ENCODE assay signal across 9 cellular contexts in genomic region chr5:147935032-147935431, GRCh38. TPM values are rescaled to one million over a fixed set of nuclear protein-coding genes. Genes with fewer than 3 reads are reported as not detected.
DNase-seq lines count a peak whose midpoint lies in the region; ATAC-seq, FAIRE-seq and TF ChIP-seq lines count a peak whose summit lies in the region.
"Had no signal": no experiment of that assay in that cellular context is flagged by ENCODE, and none has a peak within 500 bp of the region (broad histone marks: within the 10 kb centered on the region; RNA-seq: fewer than 3 reads in every experiment).

No MANE protein-coding gene starts in this region.

- POLR2A ChIA-PET in CD8-positive, alpha-beta memory T cell (lab: Charles Lee), result no interaction called here

- H2AFZ ChIP-seq in DND-41 (ENCODE audit: low read depth, low read length) (no peak overlapping the region), keratinocyte (ENCODE audit: control insufficient read depth, low read length) (no peak overlapping the region)

- H3K27me3 ChIP-seq in DND-41 (ENCODE audit: insufficient read depth, low read length, poor library complexity) (peaks cover 2% of the 10 kb centered on the region), keratinocyte (ENCODE audit: control insufficient read depth, extremely low read depth, insufficient read depth, low read length) (no peaks in the 10 kb centered on the region)
- H3K27me3 ChIP-seq in CD8-positive, alpha-beta memory T cell (ENCODE audit: insufficient read depth, low read length, poor library complexity, severe bottlenecking), result no peaks in the 10 kb centered on the region

- dilution Hi-C loops in keratinocyte (cut with MboI; ENCODE audit: extremely low pct_ligation_motif_present, low sequenced_read_pairs), result no loop called here

- H3K4me3 Mint-ChIP-seq in CD8-positive, alpha-beta memory T cell, result no peak overlapping the region

- H3K27ac ChIP-seq in DND-41 (ENCODE audit: low read length), result no peak overlapping the region
- no peak overlapping the region for H3K27ac ChIP-seq in keratinocyte (ENCODE audit: control insufficient read depth, insufficient read depth, low read length)
- H3K27ac ChIP-seq in CD8-positive, alpha-beta memory T cell (ENCODE audit: low read depth, low read length), result no peak overlapping the region

- H3K9ac ChIP-seq in DND-41 (ENCODE audit: low read depth, low read length) (no peak overlapping the region), keratinocyte (ENCODE audit: control insufficient read depth, extremely low read depth, insufficient read depth, low read length) (no peak overlapping the region)

- H3K4me1 ChIP-seq in DND-41 (ENCODE audit: insufficient read depth, low read length), result no peaks in the 10 kb centered on the region
- H3K4me1 ChIP-seq in keratinocyte (ENCODE audit: control insufficient read depth, extremely low read depth, insufficient read depth, low read length), result no peaks in the 10 kb centered on the region
- no peaks in the 10 kb centered on the region for H3K4me1 ChIP-seq in CD8-positive, alpha-beta memory T cell (ENCODE audit: insufficient read depth, low read length)

- H3K79me2 ChIP-seq in DND-41 (ENCODE audit: insufficient read depth, low read length), result no peaks in the 10 kb centered on the region
- no peaks in the 10 kb centered on the region for H3K79me2 ChIP-seq in keratinocyte (ENCODE audit: control insufficient read depth, insufficient read depth, low read length)

- DNase-seq in DND-41, result no peak
- DNase-seq in NCI-H1105 (lab: John Stamatoyannopoulos, UW), result peak; percentile 6
- DNase-seq in astrocyte of the hippocampus (ENCODE audit: low read depth, low spot score), result peak; percentile 82
- no peak for DNase-seq in keratinocyte (ENCODE audit: low read depth, low spot score)
- DNase-seq in CD8-positive, alpha-beta memory T cell, result no peak
- no peak for DNase-seq in activated CD4-positive, CD25-positive, alpha-beta regulatory T cell treated with anti-CD3 and anti-CD28 coated beads, Interleukin-2, amount 50 U/mL, for 72 hours
- DNase-seq in activated CD8-positive, alpha-beta memory T cell treated with anti-CD3 and anti-CD28 coated beads, Interleukin-2, amount 50 U/mL, for 4 hours, result no peak

- no peaks in the 10 kb centered on the region for H3K27me3 Mint-ChIP-seq in CD8-positive, alpha-beta memory T cell

- ATAC-seq in DND-41 (ENCODE audit: insufficient read depth, low read depth) (no peak), HG03196 (IDR thresholded peaks at IDR 0.05; ENCODE audit: unreplicated experiment) (no peak)

- H3K36me3 ChIP-seq in DND-41 (ENCODE audit: insufficient read depth, low read length), result no peaks in the 10 kb centered on the region
- no peaks in the 10 kb centered on the region for H3K36me3 ChIP-seq in keratinocyte (ENCODE audit: control insufficient read depth in 2 of 2, extremely low read depth in 1 of 2, insufficient read depth in 2 of 2, low read length in 2 of 2)
- no peaks in the 10 kb centered on the region for H3K36me3 ChIP-seq in CD8-positive, alpha-beta memory T cell (ENCODE audit: insufficient read depth, low read length)

- no peaks in the 10 kb centered on the region for H3K36me3 Mint-ChIP-seq in CD8-positive, alpha-beta memory T cell

- TF ChIP-seq CTCF in DND-41 (IDR thresholded peaks at IDR 0.05; ENCODE audit: borderline replicate concordance, extremely low read depth, low read length, poor library complexity, severe bottlenecking), result peak; percentile 31
- peak; percentile 21 to 62 (median 58) for TF ChIP-seq CTCF in keratinocyte (optimal IDR thresholded peaks at IDR 0.05 in 1 of 3, IDR thresholded peaks at IDR 0.05 in 1 of 3, conservative IDR thresholded peaks at IDR 0.05 in 1 of 3; ENCODE audit: extremely low read depth in 1 of 3, insufficient read depth in 2 of 3, low read length in 3 of 3)

- H4K20me1 ChIP-seq in DND-41 (ENCODE audit: insufficient read depth, low read length), result no peaks in the 10 kb centered on the region
- no peaks in the 10 kb centered on the region for H4K20me1 ChIP-seq in keratinocyte (ENCODE audit: control insufficient read depth, extremely low read depth, insufficient read depth, low read length)

- CTCF ChIA-PET in CD8-positive, alpha-beta memory T cell (lab: Charles Lee), result interaction anchor here (1.2 kb wide), 1 partner anchor 9 kb away, joined by 4 read pairs; no protein-coding TSS in a partner anchor

- H3K4me2 ChIP-seq in DND-41 (ENCODE audit: insufficient read depth, low read length), result no peak overlapping the region
- no peak overlapping the region for H3K4me2 ChIP-seq in keratinocyte (ENCODE audit: control insufficient read depth, extremely low read depth, insufficient read depth, low read depth, low read length)

- H3K4me3 ChIP-seq in DND-41 (ENCODE audit: low read depth in 1 of 2, low read length in 2 of 2) (no peak overlapping the region), keratinocyte (ENCODE audit: control insufficient read depth in 2 of 3, extremely low read depth in 1 of 3, insufficient read depth in 2 of 3, low read depth in 1 of 3, low read length in 3 of 3) (no peak overlapping the region)
- no peak overlapping the region for H3K4me3 ChIP-seq in CD8-positive, alpha-beta memory T cell (ENCODE audit: low read length)

- H3K9me1 ChIP-seq in keratinocyte (ENCODE audit: control insufficient read depth, extremely low read depth, insufficient read depth, low read length), result no peaks in the 10 kb centered on the region

- peak; percentile 67 for FAIRE-seq in keratinocyte (lab: Jason Lieb, UNC)

- no peaks in the 10 kb centered on the region for H3K9me3 Mint-ChIP-seq in CD8-positive, alpha-beta memory T cell

- H3K9me3 ChIP-seq in DND-41 (ENCODE audit: insufficient read depth, low read length, severe bottlenecking) (no peaks in the 10 kb centered on the region), keratinocyte (ENCODE audit: control insufficient read depth, low read depth, low read length) (no peaks in the 10 kb centered on the region)
- H3K9me3 ChIP-seq in CD8-positive, alpha-beta memory T cell (ENCODE audit: low read length), result no peaks in the 10 kb centered on the region

- no peak overlapping the region for H3K27ac Mint-ChIP-seq in CD8-positive, alpha-beta memory T cell

- H3K4me1 Mint-ChIP-seq in CD8-positive, alpha-beta memory T cell, result no peaks in the 10 kb centered on the region

RNA-seq across cellular contexts. Expression of gene C5orf46, which starts 28.7 kb away (rescaled TPM):
- 0.75 to 2.1 TPM (median 1.0 TPM) in 3 replicates for polyA plus RNA-seq in keratinocyte
- polyA plus RNA-seq in keratinocyte (2011; ENCODE audit: low read depth), result 7.5 TPM
- polyA plus RNA-seq in keratinocyte (2011; cell fraction: cytosol; rRNA removed), result 0.88 and 2.7 TPM in 2 replicates
- 1.8 and 2.5 TPM in 2 replicates for polyA plus RNA-seq in keratinocyte (2011; cell fraction: nucleus; rRNA removed)
- polyA plus RNA-seq in keratinocyte (2012; ENCODE audit: low replicate concordance), result 1.9 and 23.7 TPM in 2 replicates
- polyA minus RNA-seq in keratinocyte, result 1.2 TPM in 1 of 3 replicates, not detected in the others
- polyA minus RNA-seq in keratinocyte (2011; cell fraction: cytosol; rRNA and poly(A)+ RNA removed), result not detected
- polyA minus RNA-seq in keratinocyte (2011; cell fraction: nucleus; rRNA and poly(A)+ RNA removed), result not detected in 2 replicates
- not detected for total RNA-seq in CD8-positive, alpha-beta memory T cell
- not detected for polyA plus RNA-seq in CD8-positive, alpha-beta memory T cell
- total RNA-seq: temporal lobe had no signal

RNA-seq across cellular contexts. Expression of gene SCGB3A2, which starts 56.5 kb away (rescaled TPM):
- not detected in 3 replicates for polyA plus RNA-seq in keratinocyte
- polyA plus RNA-seq in keratinocyte (2011; ENCODE audit: low read depth), result not detected
- polyA plus RNA-seq in keratinocyte (2011; cell fraction: cytosol; rRNA removed), result not detected in 2 replicates
- not detected in 2 replicates for polyA plus RNA-seq in keratinocyte (2011; cell fraction: nucleus; rRNA removed)
- not detected in 2 replicates for polyA plus RNA-seq in keratinocyte (2012; ENCODE audit: low replicate concordance)
- polyA minus RNA-seq in keratinocyte, result not detected in 3 replicates
- not detected for polyA minus RNA-seq in keratinocyte (2011; cell fraction: cytosol; rRNA and poly(A)+ RNA removed)
- polyA minus RNA-seq in keratinocyte (2011; cell fraction: nucleus; rRNA and poly(A)+ RNA removed), result not detected in 2 replicates
- not detected for total RNA-seq in CD8-positive, alpha-beta memory T cell
- polyA plus RNA-seq in CD8-positive, alpha-beta memory T cell, result not detected
- total RNA-seq: temporal lobe had no signal

Comparison
In these comparisons a context has a peak if more than half of its experiments do, and no peak if none do; other contexts are left out.
1. DNase-seq: peak in NCI-H1105 (single experiment) and astrocyte of the hippocampus (single experiment); none in DND-41 (single experiment), keratinocyte (single experiment), CD8-positive, alpha-beta memory T cell (0 of 5), activated CD4-positive, CD25-positive, alpha-beta regulatory T cell treated with anti-CD3 and anti-CD28 coated beads, Interleukin-2, amount 50 U/mL, for 72 hours (single experiment) and activated CD8-positive, alpha-beta memory T cell treated with anti-CD3 and anti-CD28 coated beads, Interleukin-2, amount 50 U/mL, for 4 hours (single experiment).